ENCODE assay signal across 13 cellular contexts in the genomic region with DNA sequence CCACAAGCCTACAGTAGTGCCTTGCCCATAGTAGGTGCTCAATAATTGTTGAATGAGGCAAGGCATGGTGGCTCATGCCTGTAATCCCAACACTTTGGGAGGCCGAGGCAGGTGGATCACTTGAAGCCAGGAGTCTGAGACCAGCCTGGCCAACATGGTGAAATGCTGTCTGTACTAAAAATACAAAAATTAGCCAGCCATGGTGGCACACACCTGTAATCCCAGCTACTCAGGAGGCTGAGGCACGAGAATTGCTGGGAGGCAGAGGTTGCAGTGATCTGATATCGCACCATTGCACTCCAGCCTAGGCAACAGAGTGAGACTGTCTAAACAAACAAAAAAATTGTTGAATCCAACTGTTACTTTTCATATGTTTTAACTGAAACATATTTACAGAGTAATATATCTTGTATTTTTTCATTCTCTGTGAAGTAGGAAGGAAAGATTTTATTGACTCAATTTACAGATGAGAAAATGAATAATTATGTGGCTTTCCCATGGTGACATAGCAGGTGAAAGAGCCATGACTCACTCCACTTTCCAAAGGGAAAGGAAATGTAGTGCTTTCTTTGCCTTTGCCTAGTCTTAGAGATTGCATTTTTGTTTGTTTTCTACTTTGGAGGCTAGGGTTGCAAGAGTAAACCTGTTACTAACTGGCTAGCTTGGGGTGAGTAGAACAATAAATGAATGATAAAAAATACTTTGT.
A peak's percentile ranks its signal among the peaks of the same experiment; 100 is the strongest.
DNase-seq lines count a peak whose midpoint lies in the region; ATAC-seq and TF ChIP-seq lines count a peak whose summit lies in the region.
"Had no signal": no experiment of that assay in that cellular context is flagged by ENCODE, and none has a peak within 500 bp of the region (broad histone marks: within the 10 kb centered on the region; RNA-seq: fewer than 3 reads in every experiment).

No MANE protein-coding gene starts in this region.

- TF ChIP-seq EP300 in transverse colon (IDR thresholded peaks at IDR 0.05; ENCODE audit: low read depth): no peak

- no peaks in the 10 kb centered on the region for H3K4me1 ChIP-seq in transverse colon

- in situ Hi-C loops in brain microvascular endothelial cell (cut with HindIII; ENCODE audit: low pct_ligation_motif_present, low sequenced_read_pairs): no loop called here
- in situ Hi-C loops in transverse colon (cut with MboI; ENCODE audit: low pct_ligation_motif_present in 1 of 4, low pct_unique_long_range_greater_than_20kb in 1 of 4, low sequenced_read_pairs in 3 of 4): no loop called here

- ATAC-seq in HG03159 (IDR thresholded peaks at IDR 0.05; ENCODE audit: unreplicated experiment): peak; percentile 8
- no peak for ATAC-seq in activated naive CD4-positive, alpha-beta T cell treated with anti-CD3 and anti-CD28 coated beads, Interleukin-2, amount 50 U/mL, for 72 hours
- ATAC-seq: activated T-helper 17 cell treated with anti-CD3 and anti-CD28 coated beads, Interleukin-2, amount 50 U/mL, for 72 hours had no signal

- TF ChIP-seq CTCF in brain microvascular endothelial cell (IDR thresholded peaks at IDR 0.05; ENCODE audit: low read depth, low read length, missing control alignments): no peak
- no peak for TF ChIP-seq CTCF in transverse colon (IDR thresholded peaks at IDR 0.05)

- 76 to 89% methylated on average over 3 of the region's 3 CpGs for WGBS in transverse colon (ENCODE audit: low coverage in 1 of 2), 2 donors

- H3K27ac Mint-ChIP-seq in immature natural killer cell: no peak overlapping the region
- H3K27ac Mint-ChIP-seq in activated naive CD4-positive, alpha-beta T cell treated with anti-CD3 and anti-CD28 coated beads, Interleukin-2, amount 50 U/mL, for 72 hours: no peak overlapping the region
- no peak overlapping the region for H3K27ac Mint-ChIP-seq in activated naive CD8-positive, alpha-beta T cell treated with anti-CD3 and anti-CD28 coated beads for 36 hours
- H3K27ac Mint-ChIP-seq: activated T-helper 17 cell treated with anti-CD3 and anti-CD28 coated beads, Interleukin-2, amount 50 U/mL, for 72 hours had no signal

- no peaks in the 10 kb centered on the region for H3K9me3 Mint-ChIP-seq in immature natural killer cell
- H3K9me3 Mint-ChIP-seq in activated naive CD4-positive, alpha-beta T cell treated with anti-CD3 and anti-CD28 coated beads, Interleukin-2, amount 50 U/mL, for 72 hours: no peaks in the 10 kb centered on the region
- H3K9me3 Mint-ChIP-seq in activated naive CD8-positive, alpha-beta T cell treated with anti-CD3 and anti-CD28 coated beads for 36 hours: no peaks in the 10 kb centered on the region
- H3K9me3 Mint-ChIP-seq: activated T-helper 17 cell treated with anti-CD3 and anti-CD28 coated beads, Interleukin-2, amount 50 U/mL, for 72 hours had no signal

- H3K36me3 ChIP-seq in brain microvascular endothelial cell (replicated peaks) (no peaks in the 10 kb centered on the region), transverse colon (no peaks in the 10 kb centered on the region)

- no peaks in the 10 kb centered on the region for H3K9me3 ChIP-seq in transverse colon

- H3K4me3 Mint-ChIP-seq in immature natural killer cell: no peak overlapping the region
- no peak overlapping the region for H3K4me3 Mint-ChIP-seq in activated naive CD8-positive, alpha-beta T cell treated with anti-CD3 and anti-CD28 coated beads for 36 hours
- H3K4me3 Mint-ChIP-seq: activated T-helper 17 cell treated with anti-CD3 and anti-CD28 coated beads, Interleukin-2, amount 50 U/mL, for 72 hours had no signal

- no peak overlapping the region for H3K4me3 ChIP-seq in brain microvascular endothelial cell (ENCODE audit: low read depth, low read length)
- H3K4me3 ChIP-seq in transverse colon: no peak overlapping the region

- intact Hi-C loops in transverse colon (cut with DNase I; ENCODE audit: low total_unique reads): no loop called here

- H3K27me3 ChIP-seq in brain microvascular endothelial cell (replicated peaks) (no peaks in the 10 kb centered on the region), transverse colon (no peaks in the 10 kb centered on the region)

- H3K27me3 Mint-ChIP-seq in immature natural killer cell (ENCODE audit: low read depth in 3 of 3): peaks cover 2 to 22% (median 3%) of the 10 kb centered on the region in 3 donors
- H3K27me3 Mint-ChIP-seq in activated naive CD8-positive, alpha-beta T cell treated with anti-CD3 and anti-CD28 coated beads for 36 hours: no peaks in the 10 kb centered on the region

- TF ChIP-seq POLR2A in transverse colon (IDR thresholded peaks at IDR 0.05): no peak

- DNase-seq in AG20443 (ENCODE audit: low spot score) (peak; percentile 37), brain microvascular endothelial cell (peak; percentile 37), kidney tubule cell (ENCODE audit: low spot score) (peak; percentile 76), transverse colon (no peak), immature natural killer cell (no peak)
- DNase-seq in activated naive CD4-positive, alpha-beta T cell treated with anti-CD3 and anti-CD28 coated beads, Interleukin-2, amount 50 U/mL, for 72 hours (ENCODE audit: low spot score in 2 of 2): no peak
- DNase-seq in activated naive CD8-positive, alpha-beta T cell treated with anti-CD3 and anti-CD28 coated beads for 36 hours: no peak
- DNase-seq: hypothalamus, NCI-H1092 treated with DMSO at 0.1 percent for 48 hours, NCI-H510A treated with DMSO at 0.1 percent for 48 hours had no signal

- H3K27ac ChIP-seq in brain microvascular endothelial cell (no peak overlapping the region), transverse colon (peak overlapping the region in 2 of 4 donors; percentile 17 to 24)
- H3K27ac ChIP-seq: HL-60 had no signal

- H3K36me3 Mint-ChIP-seq in immature natural killer cell: no peaks in the 10 kb centered on the region
- H3K36me3 Mint-ChIP-seq in activated naive CD4-positive, alpha-beta T cell treated with anti-CD3 and anti-CD28 coated beads, Interleukin-2, amount 50 U/mL, for 72 hours: no peaks in the 10 kb centered on the region
- H3K36me3 Mint-ChIP-seq in activated naive CD8-positive, alpha-beta T cell treated with anti-CD3 and anti-CD28 coated beads for 36 hours: no peaks in the 10 kb centered on the region

- no peaks in the 10 kb centered on the region for H3K4me1 Mint-ChIP-seq in immature natural killer cell
- peaks cover 2% of the 10 kb centered on the region for H3K4me1 Mint-ChIP-seq in activated naive CD8-positive, alpha-beta T cell treated with anti-CD3 and anti-CD28 coated beads for 36 hours
- H3K4me1 Mint-ChIP-seq: activated T-helper 17 cell treated with anti-CD3 and anti-CD28 coated beads, Interleukin-2, amount 50 U/mL, for 72 hours had no signal

Comparison
In these comparisons a context has a peak if more than half of its experiments do, and no peak if none do; other contexts are left out.
1. DNase-seq: peak in AG20443 (single experiment), brain microvascular endothelial cell (single experiment) and kidney tubule cell (single experiment); none in transverse colon (single experiment), immature natural killer cell (0 of 3), activated naive CD4-positive, alpha-beta T cell treated with anti-CD3 and anti-CD28 coated beads, Interleukin-2, amount 50 U/mL, for 72 hours (0 of 2) and activated naive CD8-positive, alpha-beta T cell treated with anti-CD3 and anti-CD28 coated beads for 36 hours (single experiment).